ENCODE assay signal across 28 cellular contexts in genomic region chr11:28677719-28678118, GRCh38.
"Had no signal": no experiment of that assay in that cellular context is flagged by ENCODE, and none has a peak within 500 bp of the region (broad histone marks: within the 10 kb centered on the region; RNA-seq: fewer than 3 reads in every experiment).

No MANE protein-coding gene starts in this region.

- H3K4me2 ChIP-seq: hepatocyte had no signal

- H3K4me1 ChIP-seq: colonic mucosa, esophagus muscularis mucosa, foreskin keratinocyte, gastrocnemius medialis, gastroesophageal sphincter, heart left ventricle had no signal

- H2AFZ ChIP-seq: hepatocyte had no signal

- ATAC-seq: effector memory CD8-positive, alpha-beta T cell; esophagus mucosa; foreskin keratinocyte; gastrocnemius medialis; gastroesophageal sphincter; heart left ventricle; heart right ventricle had no signal

- H3K36me3 ChIP-seq: colonic mucosa, esophagus muscularis mucosa, esophagus squamous epithelium, gastrocnemius medialis, gastroesophageal sphincter, heart left ventricle, heart right ventricle had no signal

- H3K4me3 ChIP-seq: colonic mucosa, coronary artery, dorsolateral prefrontal cortex, esophagus muscularis mucosa, esophagus squamous epithelium, gastrocnemius medialis, gastroesophageal sphincter, heart left ventricle, heart right ventricle, hepatocyte had no signal

- DNase-seq: colonic mucosa; cortex of kidney; dermis blood vessel endothelial cell; dorsolateral prefrontal cortex; effector CD4-positive, alpha-beta T cell; effector CD8-positive, alpha-beta T cell; effector memory CD4-positive, alpha-beta T cell; effector memory CD8-positive, alpha-beta T cell; endodermal cell; erythroblast; esophagus squamous epithelium; foreskin fibroblast; foreskin keratinocyte; foreskin melanocyte; gastrocnemius medialis; glutamatergic neuron; head of caudate nucleus; heart left ventricle; heart right ventricle had no signal

- H3K9me3 ChIP-seq: colonic mucosa, esophagus muscularis mucosa, esophagus squamous epithelium, gastrocnemius medialis, gastroesophageal sphincter, heart left ventricle, heart right ventricle had no signal

- H3K27ac ChIP-seq: colonic mucosa, coronary artery, dorsolateral prefrontal cortex, epithelial cell of prostate, esophagus muscularis mucosa, esophagus squamous epithelium, foreskin keratinocyte, gastrocnemius medialis, gastroesophageal sphincter, heart left ventricle, heart right ventricle, hepatocyte had no signal

- FAIRE-seq: endometrium, endothelial cell of umbilical vein, frontal cortex had no signal

- H3K27me3 ChIP-seq: colonic mucosa, dorsolateral prefrontal cortex, esophagus muscularis mucosa, esophagus squamous epithelium, gastrocnemius medialis, gastroesophageal sphincter, heart left ventricle, heart right ventricle, hepatocyte had no signal

- H3K79me2 ChIP-seq: hepatocyte had no signal
